Comparison of ENCODE assay signal across 29 cellular contexts in the genomic region with DNA sequence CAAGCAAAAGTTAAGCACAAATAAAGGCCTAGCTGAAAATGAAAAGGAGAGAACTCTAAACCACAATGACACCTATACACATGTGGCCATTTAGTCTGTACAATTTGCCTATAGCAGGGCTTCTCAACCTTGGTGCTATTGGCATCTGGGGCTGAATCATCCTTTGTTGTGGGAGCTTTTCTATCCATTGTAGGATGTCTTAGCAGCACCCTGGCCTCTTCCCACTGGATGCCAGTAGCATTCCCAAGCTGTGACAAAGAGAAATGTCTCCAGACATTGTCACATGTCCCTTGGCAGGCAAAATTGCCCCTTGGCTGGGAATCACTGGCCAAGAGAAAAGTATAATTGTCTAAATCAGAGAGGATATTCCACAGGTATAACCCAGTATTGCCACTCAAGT.
"Had no signal": no experiment of that assay in that cellular context is flagged by ENCODE, and none has a peak within 500 bp of the region (broad histone marks: within the 10 kb centered on the region; RNA-seq: fewer than 3 reads in every experiment).

No MANE protein-coding gene starts in this region.

- H3K4me1 ChIP-seq: adrenal gland, ascending aorta, breast epithelium, tibial artery had no signal

- H3K4me3 Mint-ChIP-seq: activated B cell treated with CpG ODN at 0.5 μM for 24 hours; activated CD4-positive, alpha-beta T cell treated with anti-CD3 and anti-CD28 coated beads for 36 hours; activated naive CD8-positive, alpha-beta T cell; activated T-cell treated with anti-CD3 and anti-CD28 coated beads, Interleukin-2, amount 50 U/mL, for 24 hours; activated T-helper 17 cell treated with anti-CD3 and anti-CD28 coated beads, Interleukin-2, amount 50 U/mL, for 72 hours; central memory CD8-positive, alpha-beta T cell; effector memory CD8-positive, alpha-beta T cell; memory B cell; stimulated activated effector memory CD8-positive, alpha-beta T cell treated with anti-CD3 and anti-CD28 coated beads, Interleukin-12 subunit alpha, Interleukin-12 subunit beta, amount 100 ng/mL, for 72 hours; stimulated activated naive CD8-positive, alpha-beta T cell treated with anti-CD3 and anti-CD28 coated beads, Interleukin-15, amount 100 ng/mL, for 72 hours had no signal

- H3K4me1 Mint-ChIP-seq: activated B cell treated with CpG ODN at 0.5 μM for 24 hours; activated CD4-positive, alpha-beta T cell treated with anti-CD3 and anti-CD28 coated beads for 36 hours; activated T-helper 17 cell treated with anti-CD3 and anti-CD28 coated beads, Interleukin-2, amount 50 U/mL, for 72 hours; central memory CD8-positive, alpha-beta T cell; memory B cell; stimulated activated effector memory CD8-positive, alpha-beta T cell treated with anti-CD3 and anti-CD28 coated beads, Interleukin-12 subunit alpha, Interleukin-12 subunit beta, amount 100 ng/mL, for 72 hours; stimulated activated naive CD8-positive, alpha-beta T cell treated with anti-CD3 and anti-CD28 coated beads, Interleukin-15, amount 100 ng/mL, for 72 hours had no signal

- H3K27me3 ChIP-seq: ascending aorta had no signal

- DNase-seq: activated B cell treated with CpG ODN at 0.5 μM for 24 hours; activated CD4-positive, alpha-beta T cell treated with anti-CD3 and anti-CD28 coated beads for 36 hours; activated CD4-positive, alpha-beta T cell treated with anti-CD3 and anti-CD28 coated beads, Interleukin-2, amount 50 U/mL, for 4 hours; activated CD8-positive, alpha-beta memory T cell treated with anti-CD3 and anti-CD28 coated beads for 24 hours; activated CD8-positive, alpha-beta memory T cell treated with anti-CD3 and anti-CD28 coated beads, Interleukin-2, amount 50 U/mL, for 4 hours; activated T-cell treated with anti-CD3 and anti-CD28 coated beads, Interleukin-2, amount 50 U/mL, for 24 hours; adrenal gland; effector memory CD8-positive, alpha-beta T cell; foreskin melanocyte; glutamatergic neuron; hippocampal formation; left cardiac atrium; occipital lobe; right lobe of liver; small intestine; stimulated activated CD4-positive, alpha-beta T cell treated with anti-CD3 and anti-CD28 coated beads, Interleukin-2, amount 100 ng/mL, for 24 hours; stimulated activated naive CD8-positive, alpha-beta T cell treated with anti-CD3 and anti-CD28 coated beads, Interleukin-15, amount 100 ng/mL, for 72 hours; T1000; tibial artery had no signal

- H3K27ac Mint-ChIP-seq: activated B cell treated with CpG ODN at 0.5 μM for 24 hours; activated CD4-positive, alpha-beta T cell treated with anti-CD3 and anti-CD28 coated beads for 36 hours; activated naive CD8-positive, alpha-beta T cell; activated T-cell treated with anti-CD3 and anti-CD28 coated beads, Interleukin-2, amount 50 U/mL, for 24 hours; activated T-helper 17 cell treated with anti-CD3 and anti-CD28 coated beads, Interleukin-2, amount 50 U/mL, for 72 hours; effector memory CD8-positive, alpha-beta T cell; memory B cell; stimulated activated effector memory CD8-positive, alpha-beta T cell treated with anti-CD3 and anti-CD28 coated beads, Interleukin-12 subunit alpha, Interleukin-12 subunit beta, amount 100 ng/mL, for 72 hours; stimulated activated naive CD8-positive, alpha-beta T cell treated with anti-CD3 and anti-CD28 coated beads, Interleukin-15, amount 100 ng/mL, for 72 hours had no signal

- ATAC-seq: activated CD4-positive, alpha-beta T cell treated with anti-CD3 and anti-CD28 coated beads for 36 hours; activated T-helper 17 cell treated with anti-CD3 and anti-CD28 coated beads, Interleukin-2, amount 50 U/mL, for 72 hours; effector memory CD8-positive, alpha-beta T cell; esophagus mucosa; left cardiac atrium; right lobe of liver; stimulated activated effector memory CD8-positive, alpha-beta T cell treated with anti-CD3 and anti-CD28 coated beads, Interleukin-12 subunit alpha, Interleukin-12 subunit beta, amount 100 ng/mL, for 72 hours; stimulated activated naive CD8-positive, alpha-beta T cell treated with anti-CD3 and anti-CD28 coated beads, Interleukin-15, amount 100 ng/mL, for 72 hours had no signal

- H3K36me3 Mint-ChIP-seq: activated naive CD8-positive, alpha-beta T cell; memory B cell; stimulated activated effector memory CD8-positive, alpha-beta T cell treated with anti-CD3 and anti-CD28 coated beads, Interleukin-12 subunit alpha, Interleukin-12 subunit beta, amount 100 ng/mL, for 72 hours had no signal

- FAIRE-seq: colon, endothelial cell of umbilical vein had no signal

- H3K27me3 Mint-ChIP-seq: activated B cell treated with CpG ODN at 0.5 μM for 24 hours had no signal

- H3K36me3 ChIP-seq: adrenal gland, ascending aorta, breast epithelium, right lobe of liver, tibial artery had no signal

- H3K4me3 ChIP-seq: adrenal gland, ascending aorta, breast epithelium, right lobe of liver, tibial artery had no signal

- H3K9me3 ChIP-seq: adrenal gland, ascending aorta, breast epithelium, right lobe of liver, tibial artery had no signal

- H3K9me3 Mint-ChIP-seq: activated B cell treated with CpG ODN at 0.5 μM for 24 hours; activated T-cell treated with anti-CD3 and anti-CD28 coated beads, Interleukin-2, amount 50 U/mL, for 24 hours; activated T-helper 17 cell treated with anti-CD3 and anti-CD28 coated beads, Interleukin-2, amount 50 U/mL, for 72 hours; central memory CD8-positive, alpha-beta T cell; effector memory CD8-positive, alpha-beta T cell; memory B cell; stimulated activated effector memory CD8-positive, alpha-beta T cell treated with anti-CD3 and anti-CD28 coated beads, Interleukin-12 subunit alpha, Interleukin-12 subunit beta, amount 100 ng/mL, for 72 hours; stimulated activated naive CD8-positive, alpha-beta T cell treated with anti-CD3 and anti-CD28 coated beads, Interleukin-15, amount 100 ng/mL, for 72 hours had no signal

- H3K27ac ChIP-seq: adrenal gland, ascending aorta, breast epithelium, right lobe of liver, tibial artery had no signal
